ENCODE assay signal across 9 cellular contexts in genomic region chr3:10552631-10552943, GRCh38. TPM values are rescaled to one million over a fixed set of nuclear protein-coding genes. Genes with fewer than 3 reads are reported as not detected.
DNase-seq lines count a peak whose midpoint lies in the region; ATAC-seq and TF ChIP-seq lines count a peak whose summit lies in the region.
"Had no signal": no experiment of that assay in that cellular context is flagged by ENCODE, and none has a peak within 500 bp of the region (broad histone marks: within the 10 kb centered on the region; RNA-seq: fewer than 3 reads in every experiment).

No MANE protein-coding gene starts in this region.

- H3K36me3 Mint-ChIP-seq in activated naive CD4-positive, alpha-beta T cell treated with anti-CD3 and anti-CD28 coated beads for 36 hours (ENCODE audit: low read depth) = no peaks in the 10 kb centered on the region
- H3K36me3 Mint-ChIP-seq in T-helper 2 cell treated with Interferon-gamma antibody and Interleukin-4, amounts not matched to agents 5 μg/mL and 100 μg/mL, for 36 hours (ENCODE audit: low read depth) = no peaks in the 10 kb centered on the region
- H3K36me3 Mint-ChIP-seq in dendritic cell treated with granulocyte-macrophage colony-stimulating factor and Interleukin-4, amounts not matched to agents 40 ng/mL and 50 ng/mL, for 4 days (ENCODE audit: low read depth) = no peaks in the 10 kb centered on the region

- no peak overlapping the region for H3K4me3 Mint-ChIP-seq in activated naive CD4-positive, alpha-beta T cell treated with anti-CD3 and anti-CD28 coated beads for 36 hours
- peak overlapping the region; percentile 79 for H3K4me3 Mint-ChIP-seq in T-helper 2 cell treated with Interferon-gamma antibody and Interleukin-4, amounts not matched to agents 5 μg/mL and 100 μg/mL, for 36 hours
- no peak overlapping the region for H3K4me3 Mint-ChIP-seq in dendritic cell treated with granulocyte-macrophage colony-stimulating factor and Interleukin-4, amounts not matched to agents 40 ng/mL and 50 ng/mL, for 4 days
- peak overlapping the region; percentile 56 to 65 for H3K4me3 Mint-ChIP-seq in stimulated activated naive CD8-positive, alpha-beta T cell treated with anti-CD3 and anti-CD28 coated beads, Interleukin-15, amount 100 ng/mL, for 72 hours

- no peaks in the 10 kb centered on the region for H3K9me3 ChIP-seq in gastroesophageal sphincter
- H3K9me3 ChIP-seq: thyroid gland had no signal

- H3K4me1 ChIP-seq in gastroesophageal sphincter = no peaks in the 10 kb centered on the region
- H3K4me1 ChIP-seq: thyroid gland had no signal

- H3K4me3 ChIP-seq in gastroesophageal sphincter = no peak overlapping the region
- H3K4me3 ChIP-seq: thyroid gland had no signal

- TF ChIP-seq EP300 in gastroesophageal sphincter (IDR thresholded peaks at IDR 0.05) = no peak

- peak; percentile 11 for DNase-seq in activated naive CD4-positive, alpha-beta T cell treated with anti-CD3 and anti-CD28 coated beads for 36 hours
- DNase-seq in activated naive CD4-positive, alpha-beta T cell (lab: John Stamatoyannopoulos, UW) = no peak
- peak; percentile 33 for DNase-seq in T-helper 2 cell treated with Interferon-gamma antibody and Interleukin-4, amounts not matched to agents 5 μg/mL and 100 μg/mL, for 36 hours (ENCODE audit: low spot score)
- no peak for DNase-seq in stimulated activated naive CD8-positive, alpha-beta T cell treated with anti-CD3 and anti-CD28 coated beads, Interleukin-15, amount 100 ng/mL, for 72 hours
- no peak for DNase-seq in GF-D8 (lab: John Stamatoyannopoulos, UW)
- DNase-seq: thyroid gland had no signal

- peaks cover 5% of the 10 kb centered on the region for H3K27me3 Mint-ChIP-seq in activated naive CD4-positive, alpha-beta T cell treated with anti-CD3 and anti-CD28 coated beads for 36 hours (ENCODE audit: low read depth)
- no peaks in the 10 kb centered on the region for H3K27me3 Mint-ChIP-seq in T-helper 2 cell treated with Interferon-gamma antibody and Interleukin-4, amounts not matched to agents 5 μg/mL and 100 μg/mL, for 36 hours (ENCODE audit: low read depth)
- peaks cover 2% of the 10 kb centered on the region for H3K27me3 Mint-ChIP-seq in dendritic cell treated with granulocyte-macrophage colony-stimulating factor and Interleukin-4, amounts not matched to agents 40 ng/mL and 50 ng/mL, for 4 days
- H3K27me3 Mint-ChIP-seq in stimulated activated naive CD8-positive, alpha-beta T cell treated with anti-CD3 and anti-CD28 coated beads, Interleukin-15, amount 100 ng/mL, for 72 hours = peaks cover 14% of the 10 kb centered on the region

- no peak overlapping the region for H3K27ac Mint-ChIP-seq in activated naive CD4-positive, alpha-beta T cell treated with anti-CD3 and anti-CD28 coated beads for 36 hours
- H3K27ac Mint-ChIP-seq in T-helper 2 cell treated with Interferon-gamma antibody and Interleukin-4, amounts not matched to agents 5 μg/mL and 100 μg/mL, for 36 hours = peak overlapping the region; percentile 91
- peak overlapping the region; percentile 16 for H3K27ac Mint-ChIP-seq in dendritic cell treated with granulocyte-macrophage colony-stimulating factor and Interleukin-4, amounts not matched to agents 40 ng/mL and 50 ng/mL, for 4 days
- H3K27ac Mint-ChIP-seq in stimulated activated naive CD8-positive, alpha-beta T cell treated with anti-CD3 and anti-CD28 coated beads, Interleukin-15, amount 100 ng/mL, for 72 hours = peak overlapping the region in 1 of 2 donors; percentile 83

- 100% methylated on average over 1 of the region's 1 CpG; no CpG with 5 or more reads in 1 of the 2 donors for WGBS in gastroesophageal sphincter (ENCODE audit: low coverage in 1 of 2), 2 donors

- CTCF ChIA-PET in activated naive CD4-positive, alpha-beta T cell treated with anti-CD3 and anti-CD28 coated beads for 36 hours (lab: Charles Lee) = interaction anchor here (1.2 kb wide), 1 partner anchor 186 kb away, joined by 3 read pairs; no protein-coding TSS in a partner anchor

- no peaks in the 10 kb centered on the region for H3K36me3 ChIP-seq in gastroesophageal sphincter
- H3K36me3 ChIP-seq: thyroid gland had no signal

- TF ChIP-seq POLR2A in gastroesophageal sphincter (IDR thresholded peaks at IDR 0.05) = no peak

- peak; percentile 62 for ATAC-seq in stimulated activated naive CD8-positive, alpha-beta T cell treated with anti-CD3 and anti-CD28 coated beads, Interleukin-15, amount 100 ng/mL, for 72 hours
- no peak for ATAC-seq in esophagus mucosa
- ATAC-seq in gastroesophageal sphincter = no peak

- H3K27ac ChIP-seq in gastroesophageal sphincter = peak overlapping the region in 2 of 4 donors; percentile 17 to 35
- H3K27ac ChIP-seq: thyroid gland had no signal

- peaks cover 33% of the 10 kb centered on the region for H3K27me3 ChIP-seq in gastroesophageal sphincter
- H3K27me3 ChIP-seq: thyroid gland had no signal

- intact Hi-C loops in activated naive CD4-positive, alpha-beta T cell treated with anti-CD3 and anti-CD28 coated beads for 36 hours (cut with micrococcal nuclease) = no loop called here
- intact Hi-C loops in dendritic cell treated with granulocyte-macrophage colony-stimulating factor and Interleukin-4, amounts not matched to agents 40 ng/mL and 50 ng/mL, for 4 days (cut with micrococcal nuclease) = no loop called here

- TF ChIP-seq CTCF in gastroesophageal sphincter (IDR thresholded peaks at IDR 0.05) = no peak

- H3K4me1 Mint-ChIP-seq in activated naive CD4-positive, alpha-beta T cell treated with anti-CD3 and anti-CD28 coated beads for 36 hours (ENCODE audit: low read depth) = peaks cover 11% of the 10 kb centered on the region
- H3K4me1 Mint-ChIP-seq in T-helper 2 cell treated with Interferon-gamma antibody and Interleukin-4, amounts not matched to agents 5 μg/mL and 100 μg/mL, for 36 hours (ENCODE audit: low read depth) = peaks cover 43% of the 10 kb centered on the region
- H3K4me1 Mint-ChIP-seq in dendritic cell treated with granulocyte-macrophage colony-stimulating factor and Interleukin-4, amounts not matched to agents 40 ng/mL and 50 ng/mL, for 4 days (ENCODE audit: low read depth) = peaks cover 47% of the 10 kb centered on the region
- peaks cover 43% of the 10 kb centered on the region for H3K4me1 Mint-ChIP-seq in stimulated activated naive CD8-positive, alpha-beta T cell treated with anti-CD3 and anti-CD28 coated beads, Interleukin-15, amount 100 ng/mL, for 72 hours

- H3K9me3 Mint-ChIP-seq in activated naive CD4-positive, alpha-beta T cell treated with anti-CD3 and anti-CD28 coated beads for 36 hours = no peaks in the 10 kb centered on the region
- H3K9me3 Mint-ChIP-seq in T-helper 2 cell treated with Interferon-gamma antibody and Interleukin-4, amounts not matched to agents 5 μg/mL and 100 μg/mL, for 36 hours = no peaks in the 10 kb centered on the region
- H3K9me3 Mint-ChIP-seq in dendritic cell treated with granulocyte-macrophage colony-stimulating factor and Interleukin-4, amounts not matched to agents 40 ng/mL and 50 ng/mL, for 4 days = no peaks in the 10 kb centered on the region
- H3K9me3 Mint-ChIP-seq in stimulated activated naive CD8-positive, alpha-beta T cell treated with anti-CD3 and anti-CD28 coated beads, Interleukin-15, amount 100 ng/mL, for 72 hours = no peaks in the 10 kb centered on the region

RNA-seq across cellular contexts. Expression of gene ATP2B2, which starts 47.2 kb away (rescaled TPM):
- total RNA-seq in activated naive CD4-positive, alpha-beta T cell treated with anti-CD3 and anti-CD28 coated beads for 36 hours = not detected
- total RNA-seq in esophagus mucosa (0.24 TPM), gastroesophageal sphincter (under 1 TPM in 3 of 4 donors, not detected in 1; 0.13 to 0.30 (median 0.27) TPM)

Comparison
In these comparisons a context has a peak if more than half of its experiments do, and no peak if none do; other contexts are left out.
1. DNase-seq: peak in activated naive CD4-positive, alpha-beta T cell treated with anti-CD3 and anti-CD28 coated beads for 36 hours (single experiment) and T-helper 2 cell treated with Interferon-gamma antibody and Interleukin-4, amounts not matched to agents 5 μg/mL and 100 μg/mL, for 36 hours (single experiment); none in activated naive CD4-positive, alpha-beta T cell (0 of 4), stimulated activated naive CD8-positive, alpha-beta T cell treated with anti-CD3 and anti-CD28 coated beads, Interleukin-15, amount 100 ng/mL, for 72 hours (0 of 2) and GF-D8 (single experiment).
2. H3K4me3 Mint-ChIP-seq: peak in T-helper 2 cell treated with Interferon-gamma antibody and Interleukin-4, amounts not matched to agents 5 μg/mL and 100 μg/mL, for 36 hours (single experiment) and stimulated activated naive CD8-positive, alpha-beta T cell treated with anti-CD3 and anti-CD28 coated beads, Interleukin-15, amount 100 ng/mL, for 72 hours (2 of 2); none in activated naive CD4-positive, alpha-beta T cell treated with anti-CD3 and anti-CD28 coated beads for 36 hours (single experiment) and dendritic cell treated with granulocyte-macrophage colony-stimulating factor and Interleukin-4, amounts not matched to agents 40 ng/mL and 50 ng/mL, for 4 days (single experiment).